25 cellular contexts compared by ENCODE assay signal in genomic region chr1:206477110-206477509, GRCh38. TPM values are rescaled to one million over a fixed set of nuclear protein-coding genes. Genes with fewer than 3 reads are reported as not detected.
DNase-seq lines count a peak whose midpoint lies in the region; ATAC-seq lines count a peak whose summit lies in the region.
"Had no signal": no experiment of that assay in that cellular context is flagged by ENCODE, and none has a peak within 500 bp of the region (broad histone marks: within the 10 kb centered on the region; RNA-seq: fewer than 3 reads in every experiment).

No MANE protein-coding gene starts in this region.

- ATAC-seq in T-helper 17 cell (no peak), left colon (peak; percentile 28)
- ATAC-seq: GM12878, PC-3 had no signal

- H3K36me3 Mint-ChIP-seq in activated CD4-positive, alpha-beta T cell treated with anti-CD3 and anti-CD28 coated beads, Interleukin-2, amount 10 ng/mL, durations not matched to agents 24 days and 14 days (ENCODE audit: low read depth) = peaks cover 77% of the 10 kb centered on the region
- H3K36me3 Mint-ChIP-seq in T-helper 17 cell (ENCODE audit: low read depth) = peaks cover 11% of the 10 kb centered on the region
- peaks cover 4% of the 10 kb centered on the region for H3K36me3 Mint-ChIP-seq in activated naive CD8-positive, alpha-beta T cell

- H3K4me3 Mint-ChIP-seq in activated CD4-positive, alpha-beta T cell treated with anti-CD3 and anti-CD28 coated beads, Interleukin-2, amount 10 ng/mL, durations not matched to agents 24 days and 14 days = no peak overlapping the region
- no peak overlapping the region for H3K4me3 Mint-ChIP-seq in T-helper 17 cell
- no peak overlapping the region for H3K4me3 Mint-ChIP-seq in activated naive CD8-positive, alpha-beta T cell
- H3K4me3 Mint-ChIP-seq: CD4-positive, alpha-beta T cell; HFFc6 had no signal

- H3K27me3 Mint-ChIP-seq in activated CD4-positive, alpha-beta T cell treated with anti-CD3 and anti-CD28 coated beads, Interleukin-2, amount 10 ng/mL, durations not matched to agents 24 days and 14 days = no peaks in the 10 kb centered on the region
- no peaks in the 10 kb centered on the region for H3K27me3 Mint-ChIP-seq in T-helper 17 cell
- no peaks in the 10 kb centered on the region for H3K27me3 Mint-ChIP-seq in activated naive CD8-positive, alpha-beta T cell
- H3K27me3 Mint-ChIP-seq: CD4-positive, alpha-beta T cell had no signal

- peak overlapping the region; percentile 49 for H3K27ac Mint-ChIP-seq in activated CD4-positive, alpha-beta T cell treated with anti-CD3 and anti-CD28 coated beads, Interleukin-2, amount 10 ng/mL, durations not matched to agents 24 days and 14 days
- H3K27ac Mint-ChIP-seq in T-helper 17 cell = peak overlapping the region; percentile 77
- H3K27ac Mint-ChIP-seq in activated naive CD8-positive, alpha-beta T cell = peak overlapping the region; percentile 28
- H3K27ac Mint-ChIP-seq: CD4-positive, alpha-beta T cell; HFFc6 had no signal

- intact Hi-C loops in activated CD4-positive, alpha-beta T cell treated with anti-CD3 and anti-CD28 coated beads, Interleukin-2, amount 10 ng/mL, durations not matched to agents 24 days and 14 days (cut with micrococcal nuclease) = loop anchor here (5.0 kb wide), 2 partner anchors 185 to 475 kb away; partner anchors contain the start of gene RAB7B
- intact Hi-C loops in left colon (cut with DNase I, micrococcal nuclease) = no loop called here

- DNase-seq in activated CD4-positive, alpha-beta T cell treated with anti-CD3 and anti-CD28 coated beads, Interleukin-2, amount 10 ng/mL, durations not matched to agents 24 days and 14 days = no peak
- no peak for DNase-seq in activated CD4-positive, alpha-beta T cell treated with anti-CD3 and anti-CD28 coated beads for 4 hours
- DNase-seq in T-helper 17 cell (no peak), left colon (no peak), C1 segment of cervical spinal cord (lab: John Stamatoyannopoulos, UW) (no peak)
- no peak for DNase-seq in stimulated activated CD4-positive, alpha-beta T cell treated with anti-CD3 and anti-CD28 coated beads, Interleukin-2, amount 100 ng/mL, for 48 hours
- no peak for DNase-seq in NK-92 treated with Interleukin-12 subunit alpha and Interleukin-12 subunit beta, amount 100 ng/mL, for 24 hours (lab: John Stamatoyannopoulos, UW)
- DNase-seq: ACHN; BE2C; CD4-positive, alpha-beta T cell; DMS53; GOT3; HFFc6; KBM-7; NCI-H1105 treated with DMSO at 0.1 percent for 48 hours; NCI-H146; NCI-H1930; NCI-H2107; NCI-H524 treated with DMSO at 0.1 percent for 48 hours; NCI-H774; PC-3 had no signal

- no peaks in the 10 kb centered on the region for H3K9me3 ChIP-seq in T-helper 17 cell (ENCODE audit: control insufficient read depth, low read length, poor library complexity, severe bottlenecking)
- H3K9me3 ChIP-seq: BE2C, HAP-1, SJSA1 had no signal

- no peaks in the 10 kb centered on the region for H3K9me3 Mint-ChIP-seq in activated CD4-positive, alpha-beta T cell treated with anti-CD3 and anti-CD28 coated beads, Interleukin-2, amount 10 ng/mL, durations not matched to agents 24 days and 14 days
- H3K9me3 Mint-ChIP-seq in activated naive CD8-positive, alpha-beta T cell (ENCODE audit: low read depth) = no peaks in the 10 kb centered on the region
- H3K9me3 Mint-ChIP-seq: CD4-positive, alpha-beta T cell; HFFc6 had no signal

- H3K4me1 Mint-ChIP-seq in activated CD4-positive, alpha-beta T cell treated with anti-CD3 and anti-CD28 coated beads, Interleukin-2, amount 10 ng/mL, durations not matched to agents 24 days and 14 days = peaks cover 50% of the 10 kb centered on the region
- H3K4me1 Mint-ChIP-seq in T-helper 17 cell = peaks cover 28% of the 10 kb centered on the region
- H3K4me1 Mint-ChIP-seq in activated naive CD8-positive, alpha-beta T cell (ENCODE audit: low read depth) = peaks cover 39% of the 10 kb centered on the region

RNA-seq across cellular contexts. Expression of gene IKBKE, which starts 6.8 kb away (rescaled TPM):
- 50.0 and 51.5 TPM in 2 replicates for total RNA-seq in activated CD4-positive, alpha-beta T cell treated with anti-CD3 and anti-CD28 coated beads, Interleukin-2, amount 10 ng/mL, durations not matched to agents 24 days and 14 days
- total RNA-seq in T-helper 17 cell = 10 to 100 TPM; 48.5 to 72.5 TPM
- 10 to 100 TPM; 18.2 to 19.8 TPM for total RNA-seq in left colon

RNA-seq across cellular contexts. Expression of gene RASSF5, which starts 30.2 kb away (rescaled TPM):
- total RNA-seq in activated CD4-positive, alpha-beta T cell treated with anti-CD3 and anti-CD28 coated beads, Interleukin-2, amount 10 ng/mL, durations not matched to agents 24 days and 14 days = 193 and 196 TPM in 2 replicates
- total RNA-seq in T-helper 17 cell (100 to 1,000 TPM; 177 to 188 TPM), left colon (1 to 10 TPM; 3.3 to 7.7 TPM)

Comparison
In these comparisons a context has a peak if more than half of its experiments do, and no peak if none do; other contexts are left out.
1. RNA of gene RASSF5, which starts 30.2 kb away (total RNA-seq): 193 to 196 TPM in activated CD4-positive, alpha-beta T cell treated with anti-CD3 and anti-CD28 coated beads, Interleukin-2, amount 10 ng/mL, durations not matched to agents 24 days and 14 days and 177 to 188 TPM in T-helper 17 cell; 3.3 to 7.7 TPM in left colon; every median in the first group is over 10 times any median in the second.
2. Peak in every context shown above with its lines, with median percentiles within 50 percentile points of each other: H3K27ac Mint-ChIP-seq.